28 cellular contexts compared by ENCODE assay signal in the genomic region with DNA sequence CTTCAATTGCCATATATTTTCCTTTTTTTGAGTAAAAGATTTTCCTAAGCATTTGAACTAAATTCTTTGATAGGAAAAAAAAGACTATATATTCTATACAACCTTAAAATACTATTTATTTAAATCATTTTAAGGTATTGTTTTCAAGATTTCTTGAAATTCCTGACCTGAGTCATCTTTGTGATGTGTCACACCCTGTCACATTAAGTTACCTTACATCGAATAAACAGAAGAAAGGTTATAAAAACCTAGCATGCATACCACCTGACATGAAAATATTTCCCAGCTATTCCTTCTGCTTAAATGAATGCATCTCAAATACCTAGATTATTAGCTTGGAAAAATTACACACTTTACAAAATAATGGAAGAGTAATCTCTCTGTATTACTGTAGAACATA.
"Had no signal": no experiment of that assay in that cellular context is flagged by ENCODE, and none has a peak within 500 bp of the region (broad histone marks: within the 10 kb centered on the region; RNA-seq: fewer than 3 reads in every experiment).

No MANE protein-coding gene starts in this region.

- H3K4me2 ChIP-seq: hepatocyte had no signal

- H3K4me3 Mint-ChIP-seq: activated CD4-positive, alpha-beta memory T cell treated with anti-CD3 and anti-CD28 coated beads, Interleukin-2, amount 10 ng/mL, durations not matched to agents 7 days and 5 days; activated CD4-positive, alpha-beta T cell treated with anti-CD3 and anti-CD28 coated beads, Interleukin-2, amount 10 ng/mL, durations not matched to agents 7 days and 5 days; activated naive CD4-positive, alpha-beta T cell treated with anti-CD3 and anti-CD28 coated beads, Interleukin-2, amount 50 U/mL, for 24 hours; activated naive CD8-positive, alpha-beta T cell treated with anti-CD3 and anti-CD28 coated beads, Interleukin-2, amount 50 U/mL, for 24 hours; activated T-cell treated with anti-CD3 and anti-CD28 coated beads, Interleukin-2, amount 50 U/mL, for 4 hours; central memory CD8-positive, alpha-beta T cell; memory B cell; natural killer cell treated with Interleukin-12 subunit alpha and Interleukin-12 subunit beta and Interleukin-15 and Interleukin-18, amount 100 ng/mL, for 72 hours; stimulated activated effector memory CD8-positive, alpha-beta T cell treated with anti-CD3 and anti-CD28 coated beads, Interleukin-12 subunit alpha, Interleukin-12 subunit beta, amount 100 ng/mL, for 72 hours; stimulated activated naive CD8-positive, alpha-beta T cell treated with anti-CD3 and anti-CD28 coated beads, Interleukin-15, Interleukin-2, amounts not matched to agents 100 ng/mL and 50 ng/mL, for 24 hours had no signal

- H3K9me3 ChIP-seq: gastroesophageal sphincter, mucosa of descending colon, right lobe of liver, thoracic aorta, uterus had no signal

- H3K4me3 ChIP-seq: gastroesophageal sphincter, hepatocyte, mucosa of descending colon, right lobe of liver, thoracic aorta, uterus had no signal

- DNase-seq: activated CD4-positive, alpha-beta memory T cell treated with anti-CD3 and anti-CD28 coated beads, Interleukin-2, amount 10 ng/mL, durations not matched to agents 7 days and 5 days; activated CD4-positive, alpha-beta T cell treated with anti-CD3 and anti-CD28 coated beads, Interleukin-2, amount 10 ng/mL, durations not matched to agents 7 days and 5 days; activated CD4-positive, CD25-positive, alpha-beta regulatory T cell treated with anti-CD3 and anti-CD28 coated beads, Interleukin-2, amount 50 U/mL, for 72 hours; activated naive CD8-positive, alpha-beta T cell treated with anti-CD3 and anti-CD28 coated beads, Interleukin-2, amount 50 U/mL, for 24 hours; activated T-cell treated with anti-CD3 and anti-CD28 coated beads, Interleukin-2, amount 50 U/mL, for 4 hours; amygdala; effector CD8-positive, alpha-beta T cell; erythroblast; left colon; mucosa of descending colon; posterior cingulate gyrus; right lobe of liver; stimulated activated CD4-positive, alpha-beta T cell treated with anti-CD3 and anti-CD28 coated beads, Interleukin-4, amount 100 ng/mL, for 24 hours; T-helper 2 cell; trophoblast cell; uterus had no signal

- H3K4me1 ChIP-seq: gastroesophageal sphincter, right lobe of liver, uterus had no signal

- H3K9me3 Mint-ChIP-seq: central memory CD8-positive, alpha-beta T cell; memory B cell had no signal

- FAIRE-seq: endometrium, keratinocyte had no signal

- H3K36me3 ChIP-seq: gastroesophageal sphincter, right lobe of liver, thoracic aorta, uterus had no signal

- H3K79me2 ChIP-seq: hepatocyte had no signal

- H2AFZ ChIP-seq: hepatocyte had no signal

- ATAC-seq: activated naive CD8-positive, alpha-beta T cell treated with anti-CD3 and anti-CD28 coated beads, Interleukin-2, amount 50 U/mL, for 24 hours; activated T-cell treated with anti-CD3 and anti-CD28 coated beads, Interleukin-2, amount 50 U/mL, for 4 hours; gastroesophageal sphincter; left colon; mucosa of descending colon; natural killer cell treated with Interleukin-12 subunit alpha and Interleukin-12 subunit beta and Interleukin-15 and Interleukin-18, amount 100 ng/mL, for 72 hours; right lobe of liver; stimulated activated effector memory CD8-positive, alpha-beta T cell treated with anti-CD3 and anti-CD28 coated beads, Interleukin-12 subunit alpha, Interleukin-12 subunit beta, amount 100 ng/mL, for 72 hours had no signal

- H3K27ac ChIP-seq: gastroesophageal sphincter, hepatocyte, right lobe of liver, thoracic aorta, uterus had no signal

- H3K27ac Mint-ChIP-seq: activated CD4-positive, alpha-beta memory T cell treated with anti-CD3 and anti-CD28 coated beads, Interleukin-2, amount 10 ng/mL, durations not matched to agents 7 days and 5 days; activated CD4-positive, alpha-beta T cell treated with anti-CD3 and anti-CD28 coated beads, Interleukin-2, amount 10 ng/mL, durations not matched to agents 7 days and 5 days; activated naive CD4-positive, alpha-beta T cell treated with anti-CD3 and anti-CD28 coated beads, Interleukin-2, amount 50 U/mL, for 24 hours; activated naive CD8-positive, alpha-beta T cell treated with anti-CD3 and anti-CD28 coated beads, Interleukin-2, amount 50 U/mL, for 24 hours; activated T-helper 2 cell treated with anti-CD3 and anti-CD28 coated beads, Interferon-gamma antibody, Interleukin-2, Interleukin-4, amounts not matched to agents 10 μg/mL and 5 μg/mL and 100 μg/mL, durations not matched to agents 14 hours and 24 hours and 36 hours; memory B cell; natural killer cell treated with Interleukin-12 subunit alpha and Interleukin-12 subunit beta and Interleukin-15 and Interleukin-18, amount 100 ng/mL, for 72 hours; stimulated activated effector memory CD8-positive, alpha-beta T cell treated with anti-CD3 and anti-CD28 coated beads, Interleukin-12 subunit alpha, Interleukin-12 subunit beta, amount 100 ng/mL, for 72 hours; stimulated activated naive CD8-positive, alpha-beta T cell treated with anti-CD3 and anti-CD28 coated beads, Interleukin-15, Interleukin-2, amounts not matched to agents 100 ng/mL and 50 ng/mL, for 24 hours had no signal

- H3K27me3 Mint-ChIP-seq: activated CD4-positive, alpha-beta memory T cell treated with anti-CD3 and anti-CD28 coated beads, Interleukin-2, amount 10 ng/mL, durations not matched to agents 7 days and 5 days; activated CD4-positive, alpha-beta T cell treated with anti-CD3 and anti-CD28 coated beads, Interleukin-2, amount 10 ng/mL, durations not matched to agents 7 days and 5 days; activated naive CD4-positive, alpha-beta T cell treated with anti-CD3 and anti-CD28 coated beads, Interleukin-2, amount 50 U/mL, for 24 hours; activated naive CD8-positive, alpha-beta T cell treated with anti-CD3 and anti-CD28 coated beads, Interleukin-2, amount 50 U/mL, for 24 hours; central memory CD8-positive, alpha-beta T cell; memory B cell; natural killer cell treated with Interleukin-12 subunit alpha and Interleukin-12 subunit beta and Interleukin-15 and Interleukin-18, amount 100 ng/mL, for 72 hours; stimulated activated naive CD8-positive, alpha-beta T cell treated with anti-CD3 and anti-CD28 coated beads, Interleukin-15, Interleukin-2, amounts not matched to agents 100 ng/mL and 50 ng/mL, for 24 hours had no signal

- H3K36me3 Mint-ChIP-seq: stimulated activated effector memory CD8-positive, alpha-beta T cell treated with anti-CD3 and anti-CD28 coated beads, Interleukin-12 subunit alpha, Interleukin-12 subunit beta, amount 100 ng/mL, for 72 hours had no signal

- H3K27me3 ChIP-seq: gastroesophageal sphincter, hepatocyte, right lobe of liver, uterus had no signal

- H3K4me1 Mint-ChIP-seq: activated CD4-positive, alpha-beta memory T cell treated with anti-CD3 and anti-CD28 coated beads, Interleukin-2, amount 10 ng/mL, durations not matched to agents 7 days and 5 days; activated CD4-positive, alpha-beta T cell treated with anti-CD3 and anti-CD28 coated beads, Interleukin-2, amount 10 ng/mL, durations not matched to agents 7 days and 5 days; activated naive CD4-positive, alpha-beta T cell treated with anti-CD3 and anti-CD28 coated beads, Interleukin-2, amount 50 U/mL, for 24 hours; activated naive CD8-positive, alpha-beta T cell treated with anti-CD3 and anti-CD28 coated beads, Interleukin-2, amount 50 U/mL, for 24 hours; central memory CD8-positive, alpha-beta T cell; memory B cell; stimulated activated effector memory CD8-positive, alpha-beta T cell treated with anti-CD3 and anti-CD28 coated beads, Interleukin-12 subunit alpha, Interleukin-12 subunit beta, amount 100 ng/mL, for 72 hours had no signal
